Comparison of ENCODE assay signal across 8 cellular contexts in genomic region chr2:64643838-64644219, GRCh38. TPM values are rescaled to one million over a fixed set of nuclear protein-coding genes. Genes with fewer than 3 reads are reported as not detected.
DNase-seq lines count a peak whose midpoint lies in the region; ATAC-seq and TF ChIP-seq lines count a peak whose summit lies in the region.

No MANE protein-coding gene starts in this region.

- no peaks in the 10 kb centered on the region for H3K27me3 Mint-ChIP-seq in Caco-2 (ENCODE audit: insufficient read depth, unreplicated experiment)
- H3K27me3 Mint-ChIP-seq in IgD-negative memory B cell = no peaks in the 10 kb centered on the region
- H3K27me3 Mint-ChIP-seq in dendritic cell treated with granulocyte-macrophage colony-stimulating factor and Interleukin-4, amounts not matched to agents 40 ng/mL and 50 ng/mL, for 4 days = no peaks in the 10 kb centered on the region

- H3K36me3 Mint-ChIP-seq in Caco-2 (ENCODE audit: insufficient read depth, unreplicated experiment) = peaks cover 22% of the 10 kb centered on the region
- H3K36me3 Mint-ChIP-seq in IgD-negative memory B cell = no peaks in the 10 kb centered on the region
- peaks cover 13% of the 10 kb centered on the region for H3K36me3 Mint-ChIP-seq in dendritic cell treated with granulocyte-macrophage colony-stimulating factor and Interleukin-4, amounts not matched to agents 40 ng/mL and 50 ng/mL, for 4 days (ENCODE audit: low read depth)

- H3K27ac Mint-ChIP-seq in Caco-2 (ENCODE audit: unreplicated experiment) (peak overlapping the region; percentile 92), IgD-negative memory B cell (peak overlapping the region; percentile 93 to 95 (median 95))
- H3K27ac Mint-ChIP-seq in dendritic cell treated with granulocyte-macrophage colony-stimulating factor and Interleukin-4, amounts not matched to agents 40 ng/mL and 50 ng/mL, for 4 days = peak overlapping the region; percentile 98

- H3K4me1 Mint-ChIP-seq in Caco-2 (ENCODE audit: low read depth, unreplicated experiment) (peaks cover 51% of the 10 kb centered on the region), IgD-negative memory B cell (peaks cover 63 to 81% (median 72%) of the 10 kb centered on the region in 3 donors)
- H3K4me1 Mint-ChIP-seq in dendritic cell treated with granulocyte-macrophage colony-stimulating factor and Interleukin-4, amounts not matched to agents 40 ng/mL and 50 ng/mL, for 4 days (ENCODE audit: low read depth) = peaks cover 62% of the 10 kb centered on the region

- no peaks in the 10 kb centered on the region for H3K9me3 ChIP-seq in Caco-2
- H3K9me3 ChIP-seq in neutrophil = no peaks in the 10 kb centered on the region

- intact Hi-C loops in Caco-2 (cut with micrococcal nuclease; ENCODE audit: unreplicated experiment) = loop anchor here (2.0 kb wide), 1 partner anchor 49 kb away; no protein-coding TSS in a partner anchor
- intact Hi-C loops in dendritic cell treated with granulocyte-macrophage colony-stimulating factor and Interleukin-4, amounts not matched to agents 40 ng/mL and 50 ng/mL, for 4 days (cut with micrococcal nuclease) = loop anchor here (2.0 kb wide), 1 partner anchor 35 kb away; no protein-coding TSS in a partner anchor

- H3K4me1 ChIP-seq in Caco-2 (peaks cover 67% of the 10 kb centered on the region), neutrophil (ENCODE audit: control insufficient read depth in 1 of 2, insufficient read depth in 1 of 2, low read depth in 1 of 2, low read length in 1 of 2) (peaks cover 83 to 90% of the 10 kb centered on the region in 2 experiments)

- no peak for DNase-seq in Caco-2
- no peak for DNase-seq in SHP77 (lab: John Stamatoyannopoulos, UW)
- no peak for DNase-seq in NCI-H187 treated with DMSO at 0.1 percent for 48 hours (lab: John Stamatoyannopoulos, UW)
- DNase-seq in RKO (ENCODE audit: low spot score) = no peak

- H3K9me3 Mint-ChIP-seq in Caco-2 (ENCODE audit: unreplicated experiment) = no peaks in the 10 kb centered on the region
- H3K9me3 Mint-ChIP-seq in IgD-negative memory B cell = no peaks in the 10 kb centered on the region
- no peaks in the 10 kb centered on the region for H3K9me3 Mint-ChIP-seq in dendritic cell treated with granulocyte-macrophage colony-stimulating factor and Interleukin-4, amounts not matched to agents 40 ng/mL and 50 ng/mL, for 4 days

- POLR2A ChIA-PET in Caco-2 (lab: Charles Lee) = no interaction called here

- ATAC-seq in GM18502 (IDR thresholded peaks at IDR 0.05; ENCODE audit: poor library complexity, unreplicated experiment) = no peak

- no TSS peak for BruUV-seq in Caco-2 (replicated peaks; lab: Mats Ljungman, UMichigan)

- H3K36me3 ChIP-seq in Caco-2 (ENCODE audit: control insufficient read depth, insufficient read depth, low read length) = 0 out of 2 replicates have a peak, but pooled peaks cover 1% of the 10 kb centered on the region
- H3K36me3 ChIP-seq in neutrophil = no peaks in the 10 kb centered on the region

- H3K4me3 ChIP-seq in Caco-2 (ENCODE audit: low read depth, low read length) (no peak overlapping the region), neutrophil (ENCODE audit: low read depth in 1 of 2, low read length in 1 of 2) (peak overlapping the region; percentile 55)

- CTCF ChIA-PET in Caco-2 (lab: Charles Lee) = interaction anchor here (0.7 to 1.9 kb wide), 3 partner anchors 10 to 177 kb away, joined by 3 to 7 read pairs (median 5); partner anchors contain the start of gene SERTAD2

- H3K4me3 Mint-ChIP-seq in Caco-2 (ENCODE audit: unreplicated experiment) = no peak overlapping the region
- peak overlapping the region; percentile 80 to 96 (median 90) for H3K4me3 Mint-ChIP-seq in IgD-negative memory B cell
- H3K4me3 Mint-ChIP-seq in dendritic cell treated with granulocyte-macrophage colony-stimulating factor and Interleukin-4, amounts not matched to agents 40 ng/mL and 50 ng/mL, for 4 days = peak overlapping the region; percentile 91

- H3K27ac ChIP-seq in neutrophil = peak overlapping the region; percentile 90

- H3K27me3 ChIP-seq in Caco-2 (replicated peaks; ENCODE audit: control insufficient read depth, insufficient read depth, low read length) (no peaks in the 10 kb centered on the region), neutrophil (no peaks in the 10 kb centered on the region)

- TF ChIP-seq CTCF in Caco-2 (IDR thresholded peaks at IDR 0.05; ENCODE audit: insufficient read depth in 1 of 2, low read depth in 1 of 2, low read length in 1 of 2, severe bottlenecking in 1 of 2, unreplicated experiment in 1 of 2) (no peak), neutrophil (IDR thresholded peaks at IDR 0.05) (no peak)

RNA-seq across cellular contexts. Expression of gene SERTAD2, which starts 9.9 kb away (rescaled TPM):
- 25.1 and 25.8 TPM in 2 replicates for total RNA-seq in Caco-2 (2022)
- 14.6 TPM for polyA plus RNA-seq in IgD-negative memory B cell
